Comparison of ENCODE assay signal across 15 cellular contexts in the genomic region with DNA sequence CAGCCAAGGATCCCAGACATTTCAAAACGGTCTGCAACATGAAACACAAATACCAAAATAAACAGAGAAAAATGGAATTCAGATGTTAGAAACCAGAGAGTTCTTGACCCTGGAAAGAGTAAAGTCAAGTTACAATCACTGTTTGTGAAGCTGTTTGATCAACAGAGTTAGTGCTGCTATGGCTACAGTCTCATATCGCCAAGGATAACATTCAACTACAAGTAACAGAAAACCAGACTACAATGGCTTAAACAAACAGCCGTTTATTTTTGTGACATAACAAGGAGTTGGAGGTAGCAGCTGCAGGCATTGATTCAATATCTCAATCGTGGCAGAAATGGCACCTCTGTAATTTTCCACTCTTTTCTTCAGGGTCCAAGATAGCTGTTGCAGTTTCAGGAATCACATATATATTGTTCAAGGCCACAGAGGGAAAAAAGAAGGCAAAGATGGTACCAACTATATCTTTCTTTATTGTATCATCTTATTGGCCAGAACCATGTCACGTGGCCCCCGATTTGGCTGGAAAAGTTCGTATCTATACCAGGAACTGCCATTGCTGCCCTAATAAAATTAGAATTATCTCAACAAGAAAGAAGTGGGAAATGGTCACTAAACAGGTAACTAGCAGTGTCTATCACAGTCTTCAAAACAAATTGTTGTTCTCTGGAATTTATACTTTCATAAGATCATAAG. TPM values are rescaled to one million over a fixed set of nuclear protein-coding genes. Genes with fewer than 3 reads are reported as not detected.
A peak's percentile ranks its signal among the peaks of the same experiment; 100 is the strongest.
DNase-seq lines count a peak whose midpoint lies in the region; ATAC-seq, FAIRE-seq and TF ChIP-seq lines count a peak whose summit lies in the region.
"Had no signal": no experiment of that assay in that cellular context is flagged by ENCODE, and none has a peak within 500 bp of the region (broad histone marks: within the 10 kb centered on the region; RNA-seq: fewer than 3 reads in every experiment).

No MANE protein-coding gene starts in this region.

- no peak overlapping the region for H3K4me3 Mint-ChIP-seq in immature natural killer cell
- H3K4me3 Mint-ChIP-seq: effector memory CD8-positive, alpha-beta T cell; neural progenitor cell; stimulated activated naive CD8-positive, alpha-beta T cell treated with anti-CD3 and anti-CD28 coated beads, Interleukin-15, amount 100 ng/mL, for 72 hours had no signal

- in situ Hi-C loops in astrocyte of the spinal cord (cut with HindIII; ENCODE audit: low sequenced_read_pairs), result no loop called here

- peak; percentile 54 for ATAC-seq in Right ventricle myocardium inferior
- peak; percentile 82 for ATAC-seq in aorta (ENCODE audit: low FRiP score)
- ATAC-seq: effector memory CD8-positive, alpha-beta T cell; stimulated activated naive CD8-positive, alpha-beta T cell treated with anti-CD3 and anti-CD28 coated beads, Interleukin-15, amount 100 ng/mL, for 72 hours had no signal

- peaks cover 0 to 3% (median 2%) of the 10 kb centered on the region in 3 donors for H3K27me3 Mint-ChIP-seq in immature natural killer cell (ENCODE audit: low read depth in 3 of 3)

- H3K4me1 Mint-ChIP-seq in immature natural killer cell, result no peaks in the 10 kb centered on the region

- DNase-seq in Right ventricle myocardium inferior (ENCODE audit: missing footprints), result no peak
- DNase-seq in cardiac septum (ENCODE audit: low spot score), result no peak
- DNase-seq in astrocyte of the spinal cord (ENCODE audit: low read depth, low spot score), result peak; percentile 81
- DNase-seq in iris pigment epithelial cell (ENCODE audit: low read depth), result peak; percentile 59
- DNase-seq in aorta, result no peak
- DNase-seq in D721Med (ENCODE audit: insufficient read length, low spot score), result no peak
- no peak for DNase-seq in immature natural killer cell
- DNase-seq in kidney tubule cell (ENCODE audit: low spot score), result no peak
- DNase-seq: activated CD4-positive, alpha-beta T cell treated with anti-CD3 and anti-CD28 coated beads, Interleukin-2, amount 50 U/mL, for 1 hour; activated naive CD4-positive, alpha-beta T cell treated with anti-CD3 and anti-CD28 coated beads, Interleukin-2, amount 50 U/mL, for 16 hours; effector memory CD8-positive, alpha-beta T cell; NCI-H524 treated with DMSO at 0.1 percent for 48 hours; stimulated activated naive CD8-positive, alpha-beta T cell treated with anti-CD3 and anti-CD28 coated beads, Interleukin-15, amount 100 ng/mL, for 72 hours had no signal

- no peak for FAIRE-seq in D721Med (lab: Jason Lieb, UNC)

- H3K4me3 ChIP-seq in astrocyte of the spinal cord (ENCODE audit: low read depth, low read length) (no peak overlapping the region), aorta (ENCODE audit: low read length in 2 of 2) (peak overlapping the region in 1 of 2 donors; percentile 26)
- H3K4me3 ChIP-seq: BLaER1, neural progenitor cell had no signal

- H3K9me3 Mint-ChIP-seq in immature natural killer cell, result peaks cover 0 to 2% (median 0%) of the 10 kb centered on the region in 6 donors
- H3K9me3 Mint-ChIP-seq: effector memory CD8-positive, alpha-beta T cell; neural progenitor cell; stimulated activated naive CD8-positive, alpha-beta T cell treated with anti-CD3 and anti-CD28 coated beads, Interleukin-15, amount 100 ng/mL, for 72 hours had no signal

- H3K36me3 ChIP-seq in aorta (ENCODE audit: control insufficient read depth in 1 of 2, insufficient read depth in 2 of 2, low read length in 1 of 2), result no peaks in the 10 kb centered on the region
- H3K36me3 ChIP-seq: BLaER1, neural progenitor cell had no signal

- no peaks in the 10 kb centered on the region for H3K36me3 Mint-ChIP-seq in immature natural killer cell
- H3K36me3 Mint-ChIP-seq: neural progenitor cell had no signal

- H3K9me3 ChIP-seq in aorta (ENCODE audit: control insufficient read depth, low read length), result no peaks in the 10 kb centered on the region

- no peak overlapping the region for H3K27ac ChIP-seq in aorta (ENCODE audit: low read depth in 1 of 2, low read length in 2 of 2)
- H3K27ac ChIP-seq: BLaER1, neural progenitor cell had no signal

- TF ChIP-seq CTCF in astrocyte of the spinal cord (IDR thresholded peaks at IDR 0.05; ENCODE audit: low read depth, low read length), result no peak
- TF ChIP-seq CTCF in D721Med (IDR thresholded peaks at IDR 0.05; ENCODE audit: insufficient read depth, missing control alignments), result no peak

- H3K27me3 ChIP-seq in aorta (ENCODE audit: control insufficient read depth in 1 of 2, insufficient read depth in 2 of 2, low read length in 1 of 2), result no peaks in the 10 kb centered on the region
- H3K27me3 ChIP-seq: BLaER1, neural progenitor cell had no signal

- peaks cover 2 to 8% of the 10 kb centered on the region in 2 donors for H3K4me1 ChIP-seq in aorta (ENCODE audit: control insufficient read depth in 1 of 2, insufficient read depth in 2 of 2, low read length in 2 of 2)
- H3K4me1 ChIP-seq: neural progenitor cell had no signal

- intact Hi-C loops in Right ventricle myocardium inferior (cut with DNase I) (no loop called here), cardiac septum (cut with DNase I) (no loop called here), aorta (cut with DNase I) (no loop called here)

- H3K27ac Mint-ChIP-seq in immature natural killer cell, result no peak overlapping the region
- H3K27ac Mint-ChIP-seq: effector memory CD8-positive, alpha-beta T cell; neural progenitor cell; stimulated activated naive CD8-positive, alpha-beta T cell treated with anti-CD3 and anti-CD28 coated beads, Interleukin-15, amount 100 ng/mL, for 72 hours had no signal

- 13 to 15% methylated on average over 7 of the region's 7 CpGs for WGBS in aorta, 2 donors

RNA-seq across cellular contexts. Expression of gene HNRNPLL, which starts 17.7 kb away (rescaled TPM):
- total RNA-seq in Right ventricle myocardium inferior (22.5 TPM), cardiac septum (25.1 TPM), aorta (10 to 100 TPM; 60.8 to 65.2 TPM)
- polyA plus RNA-seq in aorta (10 to 100 TPM; 15.9 to 19.7 TPM), immature natural killer cell (10 to 100 TPM in 2 of 3 donors, 1 to 10 TPM in 1; 7.4 to 13.9 (median 11.5) TPM)

RNA-seq across cellular contexts. Expression of gene GALM, which starts 45.5 kb away (rescaled TPM):
- total RNA-seq in Right ventricle myocardium inferior (15.6 TPM), cardiac septum (8.5 TPM), aorta (10 to 100 TPM in 1 of 2 donors, 1 to 10 TPM in 1; 8.6 to 16.4 TPM)
- polyA plus RNA-seq in aorta (10 to 100 TPM; 12.7 to 23.3 TPM), immature natural killer cell (10 to 100 TPM in 2 of 3 donors, 1 to 10 TPM in 1; 7.0 to 14.9 (median 14.8) TPM)

Comparison
In these comparisons a context has a peak if more than half of its experiments do, and no peak if none do; other contexts are left out.
1. DNase-seq: peak in astrocyte of the spinal cord (single experiment) and iris pigment epithelial cell (single experiment); none in Right ventricle myocardium inferior (single experiment), cardiac septum (single experiment), aorta (0 of 2), D721Med (single experiment), immature natural killer cell (0 of 3) and kidney tubule cell (single experiment).